In genomic region chr5:168822248-168822744, GRCh38 we compare ENCODE assay signal across 28 cellular contexts.
DNase-seq lines count a peak whose midpoint lies in the region; ATAC-seq and TF ChIP-seq lines count a peak whose summit lies in the region.
"Had no signal": no experiment of that assay in that cellular context is flagged by ENCODE, and none has a peak within 500 bp of the region (broad histone marks: within the 10 kb centered on the region; RNA-seq: fewer than 3 reads in every experiment).

No MANE protein-coding gene starts in this region.

- TF ChIP-seq EP300 in SK-N-SH (IDR thresholded peaks at IDR 0.05; ENCODE audit: borderline replicate concordance in 1 of 2, low read depth in 1 of 2, low read length in 1 of 2) = no peak

- no peaks in the 10 kb centered on the region for H3K27me3 ChIP-seq in SK-N-SH (ENCODE audit: insufficient read depth)
- H3K27me3 ChIP-seq in BE2C = no peaks in the 10 kb centered on the region
- H3K27me3 ChIP-seq: ascending aorta, cardiac muscle cell, Peyer's patch, right lobe of liver, vagina had no signal

- no peak overlapping the region for H3K4me2 ChIP-seq in SK-N-SH
- H3K4me2 ChIP-seq: neural progenitor cell had no signal

- no peak overlapping the region for H2AFZ ChIP-seq in SK-N-SH (ENCODE audit: low read depth)
- H2AFZ ChIP-seq: neural progenitor cell had no signal

- H4K20me1 ChIP-seq in SK-N-SH (ENCODE audit: insufficient read depth) = no peaks in the 10 kb centered on the region

- no peaks in the 10 kb centered on the region for H3F3A ChIP-seq in SK-N-SH (replicated peaks; ENCODE audit: insufficient read depth)

- TF ChIP-seq CTCF in SK-N-SH (IDR thresholded peaks at IDR 0.05) (no peak), BE2C (IDR thresholded peaks at IDR 0.05; ENCODE audit: low read depth, low read length) (no peak)

- no peaks in the 10 kb centered on the region for H3K9me3 ChIP-seq in SK-N-SH
- H3K9me3 ChIP-seq in BE2C = no peaks in the 10 kb centered on the region
- H3K9me3 ChIP-seq: ascending aorta, MG63, Peyer's patch, right lobe of liver, thoracic aorta, vagina had no signal

- POLR2A ChIA-PET in SK-N-SH (lab: Yijun Ruan, JAX) = interaction anchor here (1.1 to 1.6 kb wide), 6 partner anchors 9 to 116 kb away, joined by 3 to 9 read pairs (median 3); no protein-coding TSS in a partner anchor

- WGBS in SK-N-SH (ENCODE audit: low lambda C conversion rate) = 72% methylated on average over 4 of the region's 4 CpGs

- H3K4me3 ChIP-seq in SK-N-SH (ENCODE audit: low read depth in 2 of 2, low read length in 1 of 2) (no peak overlapping the region), BE2C (ENCODE audit: low read depth, low read length) (no peak overlapping the region)
- H3K4me3 ChIP-seq: ascending aorta, cardiac muscle cell, coronary artery, MG63, neural progenitor cell, Peyer's patch, right lobe of liver, thoracic aorta, vagina had no signal

- H3K36me3 ChIP-seq in SK-N-SH (replicated peaks in 1 of 2; ENCODE audit: control insufficient read depth in 1 of 2, insufficient read depth in 2 of 2, low read length in 1 of 2) (peaks cover 8 to 91% of the 10 kb centered on the region in 2 experiments), BE2C (peaks cover 100% of the 10 kb centered on the region)
- H3K36me3 ChIP-seq: ascending aorta, cardiac muscle cell, MG63, neural progenitor cell, Peyer's patch, right lobe of liver, thoracic aorta, vagina had no signal

- DNase-seq in SK-N-SH (no peak), Right ventricle myocardium superior (no peak), cardiac septum (ENCODE audit: low spot score) (no peak), left cardiac atrium (no peak), KG1 (lab: John Stamatoyannopoulos, UW) (no peak), BE2C (no peak)
- DNase-seq: activated B cell treated with CpG ODN at 0.5 μM for 24 hours; Calu3; DND-41; KBM-7; kidney glomerular epithelial cell; mesenchymal stem cell; MG63; NCI-H2029 treated with DMSO at 0.1 percent for 48 hours; NCI-H526 treated with DMSO at 0.1 percent for 48 hours; Peyer's patch; right lobe of liver; stimulated activated CD4-positive, alpha-beta T cell treated with anti-CD3 and anti-CD28 coated beads, Interleukin-4, amount 100 ng/mL, for 4 hours; stimulated activated naive B cell treated with anti-CD40 and anti-IgM and Interleukin-4, amounts not matched to agents 10 μg/mL and 1 μg/mL and 100 μg/mL, for 72 hours had no signal

- H3K9ac ChIP-seq in SK-N-SH = no peak overlapping the region
- H3K9ac ChIP-seq: neural progenitor cell had no signal

- intact Hi-C loops in Right ventricle myocardium superior (cut with DNase I) (no loop called here), cardiac septum (cut with DNase I) (no loop called here), left cardiac atrium (cut with DNase I) (no loop called here)

- ATAC-seq in SK-N-SH treated with all-trans-retinoic acid at 6 μM for 48 hours = no peak
- peak; percentile 85 for ATAC-seq in Right ventricle myocardium superior (ENCODE audit: poor library complexity)
- peak; percentile 48 to 83 for ATAC-seq in left cardiac atrium
- ATAC-seq in GM18870 (IDR thresholded peaks at IDR 0.05; ENCODE audit: unreplicated experiment) = no peak
- ATAC-seq: right lobe of liver; stimulated activated naive B cell treated with anti-CD40 and anti-IgM and Interleukin-4, amounts not matched to agents 10 μg/mL and 1 μg/mL and 100 μg/mL, for 72 hours had no signal

- no peaks in the 10 kb centered on the region for H3K79me2 ChIP-seq in SK-N-SH (ENCODE audit: insufficient read depth)

- peaks cover 0 to 96% of the 10 kb centered on the region in 2 experiments; a peak in 3 of 4 replicates for H3K4me1 ChIP-seq in SK-N-SH (ENCODE audit: control insufficient read depth in 1 of 2, insufficient read depth in 2 of 2, low read depth in 1 of 2, low read length in 1 of 2)
- H3K4me1 ChIP-seq in BE2C = peaks cover 98% of the 10 kb centered on the region
- H3K4me1 ChIP-seq: Peyer's patch had no signal

- H3K27ac ChIP-seq in SK-N-SH (ENCODE audit: low read depth in 2 of 2, low read length in 1 of 2) = peak overlapping the region; percentile 5 to 87; a peak in 3 of 4 replicates
- H3K27ac ChIP-seq: 22Rv1, ascending aorta, cardiac muscle cell, coronary artery, neural progenitor cell, Peyer's patch, right lobe of liver, thoracic aorta, vagina had no signal

- TF ChIP-seq RAD21 in SK-N-SH (IDR thresholded peaks at IDR 0.05; ENCODE audit: low read length) = no peak

- no peaks in the 10 kb centered on the region for H3K9me2 ChIP-seq in SK-N-SH

- CTCF ChIA-PET in SK-N-SH (lab: Yijun Ruan, JAX) = interaction anchor here (0.7 kb wide), 1 partner anchor 124 kb away, joined by 3 read pairs; no protein-coding TSS in a partner anchor

TF ChIP-seq in SK-N-SH, 30 proteins besides CTCF, POLR2A, EP300 and RAD21:
- TF ChIP-seq FOXJ3 (CRISPR knock-in tag; IDR thresholded peaks at IDR 0.05) (no peak), NFIC (IDR thresholded peaks at IDR 0.05; ENCODE audit: borderline replicate concordance) (no peak), SIN3A (IDR thresholded peaks at IDR 0.05; ENCODE audit: borderline replicate concordance, low read depth, low read length) (no peak), IRF3 (IDR thresholded peaks at IDR 0.05; ENCODE audit: low read depth, low read length) (no peak), USF1 (IDR thresholded peaks at IDR 0.05; ENCODE audit: borderline replicate concordance, low read depth) (no peak), EZH2phosphoT487 (IDR thresholded peaks at IDR 0.05; ENCODE audit: borderline replicate concordance, low read depth) (no peak), RXRA (IDR thresholded peaks at IDR 0.05; ENCODE audit: borderline replicate concordance, low read depth) (no peak), CHD2 (IDR thresholded peaks at IDR 0.05; ENCODE audit: low read length, partially characterized antibody) (no peak), GATA2 (CRISPR knock-in tag; IDR thresholded peaks at IDR 0.05) (no peak), RCOR1 (IDR thresholded peaks at IDR 0.05; ENCODE audit: low read length) (no peak)

TF ChIP-seq in SK-N-SH treated with all-trans-retinoic acid at 6 μM for 48 hours, 23 proteins besides CTCF, POLR2A, EP300 and RAD21 (continues in another document):
- no peak for TF ChIP-seq ZNF70 (CRISPR knock-in tag; IDR thresholded peaks at IDR 0.05)
- no peak for TF ChIP-seq ISL1 (CRISPR knock-in tag; IDR thresholded peaks at IDR 0.05)
- TF ChIP-seq TCF4 (CRISPR knock-in tag; IDR thresholded peaks at IDR 0.05; ENCODE audit: borderline replicate concordance) = no peak
- TF ChIP-seq BACH2 (CRISPR knock-in tag; IDR thresholded peaks at IDR 0.05; ENCODE audit: borderline replicate concordance) = no peak
- no peak for TF ChIP-seq ZFP30 (CRISPR knock-in tag; IDR thresholded peaks at IDR 0.05)
- no peak for TF ChIP-seq ZNF8 (CRISPR knock-in tag; IDR thresholded peaks at IDR 0.05)
- TF ChIP-seq CREB5 (CRISPR knock-in tag; IDR thresholded peaks at IDR 0.05; ENCODE audit: low read depth) = no peak
- TF ChIP-seq POU6F1 (CRISPR knock-in tag; IDR thresholded peaks at IDR 0.05; ENCODE audit: borderline replicate concordance, low read depth) = no peak
- TF ChIP-seq PPARA (CRISPR knock-in tag; IDR thresholded peaks at IDR 0.05; ENCODE audit: borderline replicate concordance) = no peak
- no peak for TF ChIP-seq ARNTL (CRISPR knock-in tag; IDR thresholded peaks at IDR 0.05; ENCODE audit: borderline replicate concordance, low read depth)
- no peak for TF ChIP-seq ZC3H10 (CRISPR knock-in tag; IDR thresholded peaks at IDR 0.05)
- TF ChIP-seq ESRRG (CRISPR knock-in tag; IDR thresholded peaks at IDR 0.05) = no peak
- TF ChIP-seq PATZ1 (CRISPR knock-in tag; IDR thresholded peaks at IDR 0.05; ENCODE audit: borderline replicate concordance) = no peak

Comparison
In these comparisons a context has a peak if more than half of its experiments do, and no peak if none do; other contexts are left out.
1. ATAC-seq: peak in Right ventricle myocardium superior (single experiment) and left cardiac atrium (2 of 2); none in SK-N-SH treated with all-trans-retinoic acid at 6 μM for 48 hours (single experiment) and GM18870 (single experiment).